In the genomic region with DNA sequence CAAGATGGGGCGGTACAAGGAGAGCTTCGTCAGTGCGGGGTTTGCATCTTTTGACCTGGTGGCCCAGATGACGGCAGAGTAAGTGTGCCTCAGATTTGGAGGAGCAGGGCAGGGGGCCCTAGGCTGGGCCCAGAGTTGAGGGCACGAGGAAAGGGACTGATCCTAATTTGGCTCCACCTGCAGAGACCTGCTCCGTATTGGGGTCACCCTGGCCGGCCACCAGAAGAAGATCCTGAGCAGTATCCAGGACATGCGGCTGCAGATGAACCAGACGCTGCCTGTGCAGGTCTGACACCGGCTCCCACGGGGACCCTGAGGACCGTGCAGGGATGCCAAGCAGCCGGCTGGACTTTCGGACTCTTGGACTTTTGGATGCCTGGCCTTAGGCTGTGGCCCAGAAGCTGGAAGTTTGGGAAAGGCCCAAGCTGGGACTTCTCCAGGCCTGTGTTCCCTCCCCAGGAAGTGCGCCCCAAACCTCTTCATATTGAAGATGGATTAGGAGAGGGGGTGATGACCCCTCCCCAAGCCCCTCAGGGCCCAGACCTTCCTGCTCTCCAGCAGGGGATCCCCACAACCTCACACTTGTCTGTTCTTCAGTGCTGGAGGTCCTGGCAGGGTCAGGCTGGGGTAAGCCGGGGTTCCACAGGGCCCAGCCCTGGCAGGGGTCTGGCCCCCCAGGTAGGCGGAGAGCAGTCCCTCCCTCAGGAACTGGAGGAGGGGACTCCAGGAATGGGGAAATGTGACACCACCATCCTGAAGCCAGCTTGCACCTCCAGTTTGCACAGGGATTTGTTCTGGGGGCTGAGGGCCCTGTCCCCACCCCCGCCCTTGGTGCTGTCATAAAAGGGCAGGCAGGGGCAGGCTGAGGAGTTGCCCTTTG, we compare ENCODE assay signal across 1 cellular context.
A peak's percentile ranks its signal among the peaks of the same experiment; 100 is the strongest.
TF ChIP-seq lines count a peak whose summit lies in the region.

No MANE protein-coding gene starts in this region.

TF ChIP-seq in HepG2, 621 proteins besides CTCF, POLR2A, EP300 and RAD21 (continued from another document):
- no peak for TF ChIP-seq ZBTB33 (CRISPR knock-in tag; IDR thresholded peaks at IDR 0.05)
- TF ChIP-seq LCORL (IDR thresholded peaks at IDR 0.05), result no peak
- peak; percentile 73; the same call in 1 of the 2 replicates for TF ChIP-seq LCORL (CRISPR knock-in tag; IDR thresholded peaks at IDR 0.05)
- TF ChIP-seq JUNB (CRISPR knock-in tag; IDR thresholded peaks at IDR 0.05; ENCODE audit: borderline replicate concordance), result no peak
- TF ChIP-seq HNRNPH1 (optimal IDR thresholded peaks at IDR 0.05; ENCODE audit: low read depth, low read length), result no peak
- no peak for TF ChIP-seq SRF (IDR thresholded peaks at IDR 0.05; ENCODE audit: low read depth, low read length)
- TF ChIP-seq, protein P1, sequence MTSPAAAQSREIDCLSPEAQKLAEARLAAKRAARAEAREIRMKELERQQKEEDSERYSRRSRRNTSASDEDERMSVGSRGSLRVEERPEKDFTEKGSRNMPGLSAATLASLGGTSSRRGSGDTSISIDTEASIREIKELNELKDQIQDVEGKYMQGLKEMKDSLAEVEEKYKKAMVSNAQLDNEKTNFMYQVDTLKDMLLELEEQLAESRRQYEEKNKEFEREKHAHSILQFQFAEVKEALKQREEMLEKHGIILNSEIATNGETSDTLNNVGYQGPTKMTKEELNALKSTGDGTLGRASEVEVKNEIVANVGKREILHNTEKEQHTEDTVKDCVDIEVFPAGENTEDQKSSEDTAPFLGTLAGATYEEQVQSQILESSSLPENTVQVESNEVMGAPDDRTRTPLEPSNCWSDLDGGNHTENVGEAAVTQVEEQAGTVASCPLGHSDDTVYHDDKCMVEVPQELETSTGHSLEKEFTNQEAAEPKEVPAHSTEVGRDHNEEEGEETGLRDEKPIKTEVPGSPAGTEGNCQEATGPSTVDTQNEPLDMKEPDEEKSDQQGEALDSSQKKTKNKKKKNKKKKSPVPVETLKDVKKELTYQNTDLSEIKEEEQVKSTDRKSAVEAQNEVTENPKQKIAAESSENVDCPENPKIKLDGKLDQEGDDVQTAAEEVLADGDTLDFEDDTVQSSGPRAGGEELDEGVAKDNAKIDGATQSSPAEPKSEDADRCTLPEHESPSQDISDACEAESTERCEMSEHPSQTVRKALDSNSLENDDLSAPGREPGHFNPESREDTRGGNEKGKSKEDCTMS (CRISPR knock-in tag; conservative IDR thresholded peaks at IDR 0.05), result no peak
- TF ChIP-seq ZNF101 (CRISPR knock-in tag; IDR thresholded peaks at IDR 0.05; ENCODE audit: borderline replicate concordance, low read depth), result no peak
- TF ChIP-seq SAFB2 (CRISPR knock-in tag; IDR thresholded peaks at IDR 0.05; ENCODE audit: borderline replicate concordance, low read depth), result no peak
- TF ChIP-seq SNAI1 (CRISPR knock-in tag; IDR thresholded peaks at IDR 0.05; ENCODE audit: borderline replicate concordance), result no peak
- no peak for TF ChIP-seq FOSL1 (CRISPR knock-in tag; IDR thresholded peaks at IDR 0.05; ENCODE audit: borderline replicate concordance)
- no peak for TF ChIP-seq MED8 (CRISPR knock-in tag; IDR thresholded peaks at IDR 0.05; ENCODE audit: insufficient replicate concordance)
- TF ChIP-seq ELF3 (CRISPR knock-in tag; IDR thresholded peaks at IDR 0.05), result no peak
- no peak for TF ChIP-seq ZNF646 (CRISPR knock-in tag; IDR thresholded peaks at IDR 0.05)
- TF ChIP-seq HNF4A (CRISPR knock-in tag; IDR thresholded peaks at IDR 0.05), result peak; percentile 81
- no peak for TF ChIP-seq ZNF800 (CRISPR knock-in tag; IDR thresholded peaks at IDR 0.05)
- TF ChIP-seq ZBTB49 (CRISPR knock-in tag; IDR thresholded peaks at IDR 0.05; ENCODE audit: borderline replicate concordance), result no peak
- no peak for TF ChIP-seq RBM39 (IDR thresholded peaks at IDR 0.05; ENCODE audit: low read depth, low read length, poor library complexity, severe bottlenecking)
- TF ChIP-seq ZNF552 (CRISPR knock-in tag; IDR thresholded peaks at IDR 0.05; ENCODE audit: borderline replicate concordance), result no peak
- TF ChIP-seq ZNF24 (IDR thresholded peaks at IDR 0.05), result no peak
- TF ChIP-seq ZNF263 (CRISPR knock-in tag; IDR thresholded peaks at IDR 0.05), result no peak
- TF ChIP-seq, protein P2, sequence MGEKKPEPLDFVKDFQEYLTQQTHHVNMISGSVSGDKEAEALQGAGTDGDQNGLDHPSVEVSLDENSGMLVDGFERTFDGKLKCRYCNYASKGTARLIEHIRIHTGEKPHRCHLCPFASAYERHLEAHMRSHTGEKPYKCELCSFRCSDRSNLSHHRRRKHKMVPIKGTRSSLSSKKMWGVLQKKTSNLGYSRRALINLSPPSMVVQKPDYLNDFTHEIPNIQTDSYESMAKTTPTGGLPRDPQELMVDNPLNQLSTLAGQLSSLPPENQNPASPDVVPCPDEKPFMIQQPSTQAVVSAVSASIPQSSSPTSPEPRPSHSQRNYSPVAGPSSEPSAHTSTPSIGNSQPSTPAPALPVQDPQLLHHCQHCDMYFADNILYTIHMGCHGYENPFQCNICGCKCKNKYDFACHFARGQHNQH (CRISPR knock-in tag; IDR thresholded peaks at IDR 0.05), result no peak
- TF ChIP-seq, protein P3, sequence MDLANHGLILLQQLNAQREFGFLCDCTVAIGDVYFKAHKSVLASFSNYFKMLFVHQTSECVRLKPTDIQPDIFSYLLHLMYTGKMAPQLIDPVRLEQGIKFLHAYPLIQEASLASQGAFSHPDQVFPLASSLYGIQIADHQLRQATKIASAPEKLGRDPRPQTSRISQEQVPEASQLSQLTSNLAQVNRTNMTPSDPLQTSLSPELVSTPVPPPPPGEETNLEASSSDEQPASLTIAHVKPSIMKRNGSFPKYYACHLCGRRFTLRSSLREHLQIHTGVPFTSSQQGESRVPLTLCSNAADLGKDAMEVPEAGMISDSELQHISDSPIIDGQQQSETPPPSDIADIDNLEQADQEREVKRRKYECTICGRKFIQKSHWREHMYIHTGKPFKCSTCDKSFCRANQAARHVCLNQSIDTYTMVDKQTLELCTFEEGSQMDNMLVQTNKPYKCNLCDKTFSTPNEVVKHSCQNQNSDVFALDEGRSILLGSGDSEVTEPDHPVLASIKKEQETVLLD (CRISPR knock-in tag; IDR thresholded peaks at IDR 0.05; ENCODE audit: low read depth), result no peak
- peak; percentile 81; the same call in 1 of the 2 replicates for TF ChIP-seq PITX1 (CRISPR knock-in tag; IDR thresholded peaks at IDR 0.05)
- TF ChIP-seq, protein P4, sequence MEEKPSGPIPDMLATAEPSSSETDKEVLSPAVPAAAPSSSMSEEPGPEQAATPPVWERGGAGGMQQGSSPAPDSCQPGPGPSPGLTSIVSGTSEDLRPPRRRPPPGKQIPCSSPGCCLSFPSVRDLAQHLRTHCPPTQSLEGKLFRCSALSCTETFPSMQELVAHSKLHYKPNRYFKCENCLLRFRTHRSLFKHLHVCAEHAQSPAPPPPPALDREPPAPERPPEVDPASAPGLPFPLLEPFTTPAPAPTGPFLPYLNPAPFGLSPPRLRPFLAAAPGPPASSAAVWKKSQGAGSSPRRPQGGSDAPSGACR (CRISPR knock-in tag; IDR thresholded peaks at IDR 0.05), result no peak
- no peak for TF ChIP-seq ZNF10 (CRISPR knock-in tag; IDR thresholded peaks at IDR 0.05; ENCODE audit: borderline replicate concordance, low read depth)
- TF ChIP-seq GATAD2A (CRISPR knock-in tag; IDR thresholded peaks at IDR 0.05), result no peak
- no peak for TF ChIP-seq FOXJ3 (CRISPR knock-in tag; IDR thresholded peaks at IDR 0.05; ENCODE audit: borderline replicate concordance)
